ENCODE assay signal across 1 cellular context in genomic region chr3:149528344-149528657, GRCh38.
TF ChIP-seq lines count a peak whose summit lies in the region.

No MANE protein-coding gene starts in this region.

TF ChIP-seq in HEK293, 187 proteins besides CTCF, POLR2A, EP300 and RAD21 (continued from another document):
- TF ChIP-seq GFI1B (tag by site-specific recombination; IDR thresholded peaks at IDR 0.05) (0 out of 2 replicates have a peak, but pooled peaks have one; percentile 38), PRDM6 (tag by site-specific recombination; IDR thresholded peaks at IDR 0.05) (peak; percentile 85), ZNF843 (tag by site-specific recombination; IDR thresholded peaks at IDR 0.05) (peak; percentile 29; the same call in 1 of the 2 replicates), KLF1 (tag by site-specific recombination; IDR thresholded peaks at IDR 0.05) (peak; percentile 35; the same call in 1 of the 2 replicates)
